ENCODE assay signal across 9 cellular contexts in genomic region chr2:43157506-43158232, GRCh38.
A peak's percentile ranks its signal among the peaks of the same experiment; 100 is the strongest.
DNase-seq lines count a peak whose midpoint lies in the region; ATAC-seq and TF ChIP-seq lines count a peak whose summit lies in the region.
"Had no signal": no experiment of that assay in that cellular context is flagged by ENCODE, and none has a peak within 500 bp of the region (broad histone marks: within the 10 kb centered on the region; RNA-seq: fewer than 3 reads in every experiment).

No MANE protein-coding gene starts in this region.

- no peaks in the 10 kb centered on the region for H3K27me3 ChIP-seq in BLaER1 treated with 17β-estradiol and CSF1 and Interleukin-3, amounts not matched to agents 10 nM and 100 nM
- H3K27me3 ChIP-seq in MG63 = no peaks in the 10 kb centered on the region

- H3K4me1 ChIP-seq in BLaER1 treated with 17β-estradiol and CSF1 and Interleukin-3, amounts not matched to agents 10 nM and 100 nM = peaks cover 57 to 96% (median 88%) of the 10 kb centered on the region in 10 experiments

- DNase-seq in MG63 (peak; percentile 66), coronary artery (ENCODE audit: low spot score) (no peak), nephron progenitor cell (no peak), AG08396 (ENCODE audit: low spot score) (no peak), NCI-H82 treated with DMSO at 0.1 percent for 48 hours (lab: John Stamatoyannopoulos, UW; ENCODE audit: unreplicated experiment) (no peak), SIG-M5 treated with dmso at 0.1 percent for 504 hours (lab: John Stamatoyannopoulos, UW; ENCODE audit: unreplicated experiment) (no peak)
- DNase-seq: NCI-H2081 treated with DMSO at 0.1 percent for 48 hours had no signal

- peaks cover 50% of the 10 kb centered on the region for H3K4me1 Mint-ChIP-seq in nephron progenitor cell

- H3K4me3 Mint-ChIP-seq in nephron progenitor cell = no peak overlapping the region

- H3K4me2 ChIP-seq in BLaER1 treated with 17β-estradiol and CSF1 and Interleukin-3, amounts not matched to agents 10 nM and 100 nM = peak overlapping the region; percentile 58 to 89 (median 77)

- H3K4me3 ChIP-seq in BLaER1 treated with 17β-estradiol and CSF1 and Interleukin-3, amounts not matched to agents 10 nM and 100 nM = no peak overlapping the region
- no peak overlapping the region for H3K4me3 ChIP-seq in MG63
- H3K4me3 ChIP-seq in coronary artery = peak overlapping the region; percentile 45

- peak overlapping the region in 6 of 11 experiments; percentile 64 to 84 (median 72); a peak in 11 of 22 replicates for H3K27ac ChIP-seq in BLaER1 treated with 17β-estradiol and CSF1 and Interleukin-3, amounts not matched to agents 10 nM and 100 nM
- H3K27ac ChIP-seq in coronary artery = peak overlapping the region; percentile 86 to 97

- peaks cover 0 to 37% (median 0%) of the 10 kb centered on the region in 11 experiments; a peak in 3 of 22 replicates for H4K20me1 ChIP-seq in BLaER1 treated with 17β-estradiol and CSF1 and Interleukin-3, amounts not matched to agents 10 nM and 100 nM

- no peak for TF ChIP-seq CTCF in coronary artery (IDR thresholded peaks at IDR 0.05)
- no peak for TF ChIP-seq CTCF in nephron progenitor cell (IDR thresholded peaks at IDR 0.05)

- peak overlapping the region in 7 of 11 experiments; percentile 8 to 70 (median 58); a peak in 13 of 22 replicates for H3K9ac ChIP-seq in BLaER1 treated with 17β-estradiol and CSF1 and Interleukin-3, amounts not matched to agents 10 nM and 100 nM

- ATAC-seq in HG03097 (IDR thresholded peaks at IDR 0.05; ENCODE audit: low FRiP score, unreplicated experiment) = no peak

- H3K9me3 ChIP-seq in BLaER1 treated with 17β-estradiol and CSF1 and Interleukin-3, amounts not matched to agents 10 nM and 100 nM (replicated peaks in 1 of 11) = no peaks in the 10 kb centered on the region
- H3K9me3 ChIP-seq in MG63 = no peaks in the 10 kb centered on the region

- peak overlapping the region; percentile 85 for H3K27ac Mint-ChIP-seq in nephron progenitor cell

- no peaks in the 10 kb centered on the region for H3K36me3 ChIP-seq in BLaER1 treated with 17β-estradiol and CSF1 and Interleukin-3, amounts not matched to agents 10 nM and 100 nM
- H3K36me3 ChIP-seq in MG63 = no peaks in the 10 kb centered on the region

- no peaks in the 10 kb centered on the region for H3K36me3 Mint-ChIP-seq in nephron progenitor cell (ENCODE audit: low read depth)

- no peaks in the 10 kb centered on the region for H3K9me3 Mint-ChIP-seq in nephron progenitor cell

- H3K27me3 Mint-ChIP-seq in nephron progenitor cell (ENCODE audit: low read depth, poor library complexity) = peaks cover 12% of the 10 kb centered on the region
